Comparison of ENCODE assay signal across 14 cellular contexts in the genomic region with DNA sequence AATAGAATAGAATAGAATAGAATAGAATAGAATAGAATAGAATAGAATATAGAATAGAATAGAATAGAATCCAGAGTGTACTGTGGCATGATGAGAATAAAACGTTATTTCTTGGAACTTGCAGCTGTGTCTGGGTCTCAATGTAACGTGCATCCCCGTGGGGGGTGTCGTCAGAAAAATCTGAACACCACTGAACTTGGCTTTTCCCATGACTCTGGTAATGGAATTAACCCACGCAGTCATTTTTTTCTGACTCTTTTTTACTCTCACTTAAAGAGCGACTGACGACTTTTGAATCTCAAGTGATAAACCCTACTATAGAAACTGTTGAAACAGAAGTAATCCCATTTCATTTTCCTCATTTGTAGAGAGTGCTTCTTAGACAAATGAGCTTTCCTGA.
DNase-seq lines count a peak whose midpoint lies in the region; ATAC-seq and TF ChIP-seq lines count a peak whose summit lies in the region.
"Had no signal": no experiment of that assay in that cellular context is flagged by ENCODE, and none has a peak within 500 bp of the region (broad histone marks: within the 10 kb centered on the region; RNA-seq: fewer than 3 reads in every experiment).

No MANE protein-coding gene starts in this region.

- H3K36me3 ChIP-seq in HEK293 (ENCODE audit: control insufficient read depth in 2 of 2, insufficient read depth in 1 of 2, low read length in 2 of 2), result peaks cover 5 to 72% of the 10 kb centered on the region in 2 experiments; a peak in 2 of 3 replicates

- H3K4me3 ChIP-seq in HEK293 (ENCODE audit: low read depth, low read length), result no peak overlapping the region
- H3K4me3 ChIP-seq: SJCRH30 had no signal

- peaks cover 0 to 8% (median 4%) of the 10 kb centered on the region in 3 donors for H3K4me1 Mint-ChIP-seq in naive B cell
- H3K4me1 Mint-ChIP-seq in effector memory CD8-positive, alpha-beta T cell (ENCODE audit: low read depth in 2 of 2), result peaks cover 3 to 6% of the 10 kb centered on the region in 2 donors
- H3K4me1 Mint-ChIP-seq: B cell had no signal

- no peak overlapping the region for H3K4me3 Mint-ChIP-seq in naive B cell
- no peak overlapping the region for H3K4me3 Mint-ChIP-seq in effector memory CD8-positive, alpha-beta T cell
- H3K4me3 Mint-ChIP-seq: B cell; CD8-positive, alpha-beta T cell had no signal

- TF ChIP-seq CTCF in HEK293 (tag by site-specific recombination; IDR thresholded peaks at IDR 0.05), result no peak

- no peaks in the 10 kb centered on the region for H3K9me3 ChIP-seq in HEK293 (ENCODE audit: control insufficient read depth, insufficient read depth, low read depth, low read length)
- H3K9me3 ChIP-seq: SJCRH30 had no signal

- H3K36me3 Mint-ChIP-seq in naive B cell, result peaks cover 18 to 24% of the 10 kb centered on the region in 2 donors
- H3K36me3 Mint-ChIP-seq in effector memory CD8-positive, alpha-beta T cell (ENCODE audit: insufficient read depth), result peaks cover 17% of the 10 kb centered on the region

- no peaks in the 10 kb centered on the region for H3K27me3 Mint-ChIP-seq in naive B cell
- H3K27me3 Mint-ChIP-seq in effector memory CD8-positive, alpha-beta T cell, result no peaks in the 10 kb centered on the region
- H3K27me3 Mint-ChIP-seq: B cell had no signal

- H3K9me3 Mint-ChIP-seq in naive B cell, result no peaks in the 10 kb centered on the region
- H3K9me3 Mint-ChIP-seq in effector memory CD8-positive, alpha-beta T cell, result no peaks in the 10 kb centered on the region
- H3K9me3 Mint-ChIP-seq: CD8-positive, alpha-beta T cell had no signal

- peak in 8 of 61 donors; percentile 23 to 59 (median 49) for DNase-seq in caudate nucleus (lab: John Stamatoyannopoulos, UW)
- DNase-seq in naive B cell, result no peak
- DNase-seq in effector memory CD8-positive, alpha-beta T cell, result no peak
- no peak for DNase-seq in GOT3 (lab: John Stamatoyannopoulos, UW)
- DNase-seq: CD8-positive, alpha-beta T cell; H7; IMR-90; NCI-H1417 treated with DMSO at 0.1 percent for 48 hours; NCI-H510A treated with DMSO at 0.1 percent for 48 hours; SJCRH30 had no signal

- peak overlapping the region in 5 of 6 donors; percentile 12 to 69 (median 15) for H3K27ac Mint-ChIP-seq in naive B cell
- no peak overlapping the region for H3K27ac Mint-ChIP-seq in effector memory CD8-positive, alpha-beta T cell
- H3K27ac Mint-ChIP-seq: CD8-positive, alpha-beta T cell had no signal

- ATAC-seq in naive B cell (ENCODE audit: low read depth in 2 of 2) (no peak), GM19328 (IDR thresholded peaks at IDR 0.05; ENCODE audit: unreplicated experiment) (no peak)
- no peak for ATAC-seq in effector memory CD8-positive, alpha-beta T cell (replicated peaks)
- ATAC-seq: CD8-positive, alpha-beta T cell had no signal

- CTCF ChIA-PET in HEK293 (lab: Yijun Ruan, JAX), result no interaction called here

- H3K4me1 ChIP-seq in HEK293 (ENCODE audit: control insufficient read depth, insufficient read depth, low read length), result 0 out of 2 replicates have a peak, but pooled peaks cover 3% of the 10 kb centered on the region
- H3K4me1 ChIP-seq: SJCRH30 had no signal

- POLR2A ChIA-PET in HEK293 (lab: Yijun Ruan, JAX), result no interaction called here

- H3K27ac ChIP-seq in HEK293 (ENCODE audit: extremely low read depth, low read depth, low read length), result no peak overlapping the region
- H3K27ac ChIP-seq in caudate nucleus (ENCODE audit: low read depth, low read length), result peak overlapping the region; percentile 95
- H3K27ac ChIP-seq in temporal lobe (ENCODE audit: low read depth, low read length), result peak overlapping the region; percentile 14
- H3K27ac ChIP-seq: SJCRH30 had no signal

TF ChIP-seq in HEK293, 187 proteins besides CTCF, POLR2A, EP300 and RAD21:
- TF ChIP-seq ZNF776 (tag by site-specific recombination; IDR thresholded peaks at IDR 0.05; ENCODE audit: borderline replicate concordance) (no peak), PRDM1 (tag by site-specific recombination; IDR thresholded peaks at IDR 0.05) (peak; percentile 53; the same call in 1 of the 2 replicates)

Comparison
In these comparisons a context has a peak if more than half of its experiments do, and no peak if none do; other contexts are left out.
1. H3K27ac Mint-ChIP-seq: peak in naive B cell (5 of 6); none in effector memory CD8-positive, alpha-beta T cell (0 of 2).